Comparison of ENCODE assay signal across 10 cellular contexts in genomic region chr22:44329179-44329796, GRCh38. TPM values are rescaled to one million over a fixed set of nuclear protein-coding genes. Genes with fewer than 3 reads are reported as not detected.
A peak's percentile ranks its signal among the peaks of the same experiment; 100 is the strongest.
DNase-seq lines count a peak whose midpoint lies in the region; ATAC-seq, FAIRE-seq and TF ChIP-seq lines count a peak whose summit lies in the region.
"Had no signal": no experiment of that assay in that cellular context is flagged by ENCODE, and none has a peak within 500 bp of the region (broad histone marks: within the 10 kb centered on the region; RNA-seq: fewer than 3 reads in every experiment).

No MANE protein-coding gene starts in this region.

- TF ChIP-seq CTCF in A673 (conservative IDR thresholded peaks at IDR 0.05; ENCODE audit: low read depth, low read length) = no peak
- TF ChIP-seq CTCF in astrocyte (IDR thresholded peaks at IDR 0.05; ENCODE audit: insufficient read depth, low read depth, low read length) = no peak

- H3K27me3 ChIP-seq in A673 (replicated peaks; ENCODE audit: insufficient read depth, low read depth, low read length, poor library complexity) (peaks cover 32% of the 10 kb centered on the region), astrocyte (ENCODE audit: insufficient read depth, low read length) (peaks cover 22% of the 10 kb centered on the region), aorta (ENCODE audit: control insufficient read depth in 1 of 2, insufficient read depth in 2 of 2, low read length in 1 of 2) (no peaks in the 10 kb centered on the region)

- no peaks in the 10 kb centered on the region for H3K9me3 Mint-ChIP-seq in astrocyte (ENCODE audit: unreplicated experiment)

- H4K20me1 ChIP-seq in astrocyte (ENCODE audit: insufficient read depth, low read length) = peaks cover 6% of the 10 kb centered on the region

- H3K4me3 ChIP-seq in A673 (ENCODE audit: low read depth, low read length, poor library complexity, severe bottlenecking) (no peak overlapping the region), astrocyte (ENCODE audit: insufficient read depth, low read depth, low read length) (no peak overlapping the region), aorta (ENCODE audit: low read length in 2 of 2) (no peak overlapping the region)
- H3K4me3 ChIP-seq: stomach had no signal

- H3K27me3 Mint-ChIP-seq in astrocyte (ENCODE audit: low read depth, unreplicated experiment) = peaks cover 68% of the 10 kb centered on the region

- FAIRE-seq in astrocyte (lab: Jason Lieb, UNC) = no peak
- FAIRE-seq: islet of Langerhans had no signal

- no peak overlapping the region for H2AFZ ChIP-seq in astrocyte (ENCODE audit: low read depth, low read length)

- H3K9ac ChIP-seq in astrocyte (ENCODE audit: low read length) = no peak overlapping the region

- POLR2A ChIA-PET in A673 (lab: Charles Lee; ENCODE audit: low non-redundant PET) = no interaction called here

- intact Hi-C loops in A673 (cut with micrococcal nuclease; ENCODE audit: unreplicated experiment) (no loop called here), aorta (cut with DNase I) (loop anchor here in 1 of 2 donors (10.0 kb wide), 1 partner anchor 114 kb away; no protein-coding TSS in a partner anchor)

- WGBS in aorta, 2 donors = 61 to 72% methylated on average over 17 of the region's 17 CpGs

- no peak overlapping the region for H3K27ac Mint-ChIP-seq in astrocyte (ENCODE audit: unreplicated experiment)

- H3K4me1 Mint-ChIP-seq in astrocyte (ENCODE audit: low read depth, unreplicated experiment) = no peaks in the 10 kb centered on the region

- H3K27ac ChIP-seq in A673 (ENCODE audit: low read depth, low read length, poor library complexity, severe bottlenecking) = no peak overlapping the region
- no peak overlapping the region for H3K27ac ChIP-seq in astrocyte (ENCODE audit: low read depth, low read length)
- H3K27ac ChIP-seq in aorta (ENCODE audit: low read depth in 1 of 2, low read length in 2 of 2) = no peak overlapping the region
- H3K27ac ChIP-seq: stomach had no signal

- peaks cover 6% of the 10 kb centered on the region for H3K4me1 ChIP-seq in A673 (ENCODE audit: insufficient read depth, low read length, poor library complexity, severe bottlenecking)
- peaks cover 7% of the 10 kb centered on the region for H3K4me1 ChIP-seq in astrocyte (ENCODE audit: insufficient read depth, low read length)
- H3K4me1 ChIP-seq in aorta (ENCODE audit: control insufficient read depth in 1 of 2, insufficient read depth in 2 of 2, low read length in 2 of 2) = no peaks in the 10 kb centered on the region

- H3K79me2 ChIP-seq in astrocyte (ENCODE audit: insufficient read depth, low read length) = no peaks in the 10 kb centered on the region

- ATAC-seq in GM19043 (IDR thresholded peaks at IDR 0.05; ENCODE audit: low read depth, unreplicated experiment) (peak; percentile 57), HG03342 (IDR thresholded peaks at IDR 0.05; ENCODE audit: unreplicated experiment) (peak; percentile 80), aorta (ENCODE audit: low FRiP score) (no peak)

- peak overlapping the region; percentile 19 for H3K4me2 ChIP-seq in astrocyte (ENCODE audit: low read length)

- H3K36me3 ChIP-seq in A673 (ENCODE audit: insufficient read depth, low read length, poor library complexity, severe bottlenecking) (no peaks in the 10 kb centered on the region), astrocyte (ENCODE audit: insufficient read depth, low read length) (no peaks in the 10 kb centered on the region), aorta (ENCODE audit: control insufficient read depth in 1 of 2, insufficient read depth in 2 of 2, low read length in 1 of 2) (no peaks in the 10 kb centered on the region)
- H3K36me3 ChIP-seq: stomach had no signal

- CTCF ChIA-PET in A673 (lab: Charles Lee) = no interaction called here

- no TSS peak for BruUV-seq in A673 (replicated peaks; lab: Mats Ljungman, UMichigan)

- DNase-seq in A673 (ENCODE audit: low spot score) (peak; percentile 35), astrocyte (ENCODE audit: low read depth) (no peak), SK-N-DZ (ENCODE audit: low spot score) (no peak), aorta (no peak), GF-D8 (lab: John Stamatoyannopoulos, UW) (no peak)
- DNase-seq in effector CD4-positive, alpha-beta T cell = no peak
- DNase-seq: stomach had no signal

- H3K9me3 ChIP-seq in A673 (ENCODE audit: low read depth, low read length, poor library complexity, severe bottlenecking) (no peaks in the 10 kb centered on the region), astrocyte (ENCODE audit: insufficient read depth, low read depth, low read length) (no peaks in the 10 kb centered on the region), aorta (ENCODE audit: control insufficient read depth, low read length) (no peaks in the 10 kb centered on the region)
- H3K9me3 ChIP-seq: stomach had no signal

- no peaks in the 10 kb centered on the region for H3K36me3 Mint-ChIP-seq in astrocyte (ENCODE audit: low read depth, unreplicated experiment)

- no peak overlapping the region for H3K4me3 Mint-ChIP-seq in astrocyte (ENCODE audit: unreplicated experiment)

RNA-seq across cellular contexts. Expression of gene SHISAL1, which starts 16.5 kb away (rescaled TPM):
- total RNA-seq in A673 (2021) (1.8 and 2.5 TPM in 2 replicates), astrocyte (0.26 and 0.36 TPM in 2 replicates), aorta (1 to 10 TPM; 3.2 to 3.5 TPM)
- not detected in 2 replicates for polyA plus RNA-seq in SK-N-DZ (2014; cell fraction: cytosol; rRNA removed)
- polyA plus RNA-seq in SK-N-DZ (2014; cell fraction: nucleus; rRNA removed) = 0.02 TPM in 1 of 2 replicates, not detected in the other
- under 1 TPM; 0.25 to 0.26 TPM for polyA plus RNA-seq in aorta
